ENCODE assay signal across 17 cellular contexts in genomic region chr21:33132054-33132453, GRCh38.
DNase-seq lines count a peak whose midpoint lies in the region; ATAC-seq and TF ChIP-seq lines count a peak whose summit lies in the region.
"Had no signal": no experiment of that assay in that cellular context is flagged by ENCODE, and none has a peak within 500 bp of the region (broad histone marks: within the 10 kb centered on the region; RNA-seq: fewer than 3 reads in every experiment).

No MANE protein-coding gene starts in this region.

- DNase-seq in fibroblast of pulmonary artery (ENCODE audit: low read depth) = no peak
- DNase-seq in tibial artery = no peak
- no peak for DNase-seq in NCI-H446 treated with DMSO at 0.1 percent for 48 hours (lab: John Stamatoyannopoulos, UW)
- DNase-seq: activated CD4-positive, alpha-beta memory T cell treated with anti-CD3 and anti-CD28 coated beads, Interleukin-2, amount 10 ng/mL, durations not matched to agents 7 days and 5 days; DMS153; GM23248; IMR-90; NCI-H146; NCI-H524 treated with DMSO at 0.1 percent for 48 hours; stimulated activated CD4-positive, alpha-beta T cell treated with anti-CD3 and anti-CD28 coated beads, Interleukin-15, amount 100 ng/mL, for 24 hours; substantia nigra had no signal

- H3K4me1 ChIP-seq in OCI-LY1 (ENCODE audit: insufficient read depth, low read length, severe bottlenecking) (no peaks in the 10 kb centered on the region), tibial artery (peaks cover 0 to 7% (median 2%) of the 10 kb centered on the region in 4 donors)

- H2AFZ ChIP-seq in OCI-LY1 (ENCODE audit: low read length) = no peak overlapping the region
- H2AFZ ChIP-seq: GM23248 had no signal

- no peak overlapping the region for H3K9ac ChIP-seq in OCI-LY1 (ENCODE audit: low read length)
- H3K9ac ChIP-seq: GM23248 had no signal

- peak; percentile 29 for TF ChIP-seq CTCF in 22Rv1 (IDR thresholded peaks at IDR 0.05)
- TF ChIP-seq CTCF in GM12873 (IDR thresholded peaks at IDR 0.05; ENCODE audit: insufficient read depth, low read depth, low read length, missing control alignments) = peak; percentile 50
- peak; percentile 51 for TF ChIP-seq CTCF in OCI-LY1 (IDR thresholded peaks at IDR 0.05; ENCODE audit: low read length)
- TF ChIP-seq CTCF in fibroblast of pulmonary artery (IDR thresholded peaks at IDR 0.05; ENCODE audit: low read length, missing control alignments) = peak; percentile 13
- TF ChIP-seq CTCF in tibial artery (IDR thresholded peaks at IDR 0.05) = no peak

- H3K4me3 ChIP-seq in OCI-LY1 (ENCODE audit: low read depth, low read length, poor library complexity, severe bottlenecking) = no peak overlapping the region
- no peak overlapping the region for H3K4me3 ChIP-seq in fibroblast of pulmonary artery (replicated peaks; ENCODE audit: low read depth, low read length)
- H3K4me3 ChIP-seq in tibial artery = no peak overlapping the region
- H3K4me3 ChIP-seq: GM23248 had no signal

- no peak overlapping the region for H3K4me2 ChIP-seq in OCI-LY1 (ENCODE audit: low read length)

- no peak overlapping the region for H3K27ac ChIP-seq in 22Rv1
- H3K27ac ChIP-seq in OCI-LY1 (ENCODE audit: low read depth, low read length, poor library complexity, severe bottlenecking) = no peak overlapping the region
- no peak overlapping the region for H3K27ac ChIP-seq in tibial artery
- H3K27ac ChIP-seq: GM23248, RWPE1 had no signal

- H3K9me3 ChIP-seq in OCI-LY1 (ENCODE audit: low read length) = no peaks in the 10 kb centered on the region
- H3K9me3 ChIP-seq in tibial artery = no peaks in the 10 kb centered on the region

- ATAC-seq in activated CD4-positive, CD25-positive, alpha-beta regulatory T cell treated with anti-CD3 and anti-CD28 coated beads, Interleukin-2, amount 50 U/mL, for 24 hours = no peak
- no peak for ATAC-seq in GM19035 (IDR thresholded peaks at IDR 0.05; ENCODE audit: unreplicated experiment)

- no peaks in the 10 kb centered on the region for H3K9me2 ChIP-seq in OCI-LY1 (ENCODE audit: low read depth, low read length)

- H3K27me3 ChIP-seq in OCI-LY1 (ENCODE audit: insufficient read depth, low read length) (no peaks in the 10 kb centered on the region), tibial artery (peaks cover 0 to 52% of the 10 kb centered on the region in 2 donors)

- no peaks in the 10 kb centered on the region for H4K20me1 ChIP-seq in OCI-LY1 (ENCODE audit: insufficient read depth, low read length)

- no peaks in the 10 kb centered on the region for H3K79me2 ChIP-seq in OCI-LY1 (ENCODE audit: insufficient read depth, low read length)

- H3K36me3 ChIP-seq in OCI-LY1 (ENCODE audit: insufficient read depth, low read length) (no peaks in the 10 kb centered on the region), tibial artery (no peaks in the 10 kb centered on the region)

- H3F3A ChIP-seq in OCI-LY1 (ENCODE audit: insufficient read depth, low read length) = no peaks in the 10 kb centered on the region

- intact Hi-C loops in tibial artery (cut with DNase I; ENCODE audit: low total_unique reads) = no loop called here

Comparison
In these comparisons a context has a peak if more than half of its experiments do, and no peak if none do; other contexts are left out.
1. CTCF ChIP-seq: peak in 22Rv1 (single experiment), GM12873 (single experiment), OCI-LY1 (single experiment) and fibroblast of pulmonary artery (single experiment); none in tibial artery (0 of 2).